ENCODE assay signal across 20 cellular contexts in the genomic region with DNA sequence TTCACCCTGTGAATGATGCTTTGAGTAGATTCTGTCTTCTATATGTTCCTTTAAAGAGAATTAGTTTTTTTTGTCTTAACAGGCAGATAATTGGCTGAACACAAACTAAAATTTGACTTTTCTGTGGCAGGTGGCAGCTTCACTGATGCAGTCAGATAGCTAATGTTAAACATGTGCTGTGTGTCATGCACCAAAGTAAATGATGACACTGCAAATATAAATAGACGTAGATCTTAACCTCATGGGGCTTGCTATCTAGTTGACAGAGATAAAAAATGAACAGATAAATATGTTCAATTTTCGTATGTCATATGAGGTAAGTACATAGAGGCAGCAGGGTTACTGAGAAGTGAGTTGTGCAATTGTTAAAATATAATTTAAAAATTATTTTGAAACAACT.
A peak's percentile ranks its signal among the peaks of the same experiment; 100 is the strongest.
DNase-seq lines count a peak whose midpoint lies in the region; ATAC-seq and TF ChIP-seq lines count a peak whose summit lies in the region.
"Had no signal": no experiment of that assay in that cellular context is flagged by ENCODE, and none has a peak within 500 bp of the region (broad histone marks: within the 10 kb centered on the region; RNA-seq: fewer than 3 reads in every experiment).

No MANE protein-coding gene starts in this region.

- H3K27me3 ChIP-seq in GM23338 (ENCODE audit: insufficient read depth) (no peaks in the 10 kb centered on the region), Caco-2 (replicated peaks; ENCODE audit: control insufficient read depth, insufficient read depth, low read length) (no peaks in the 10 kb centered on the region)
- H3K27me3 ChIP-seq: ascending aorta, BLaER1 had no signal

- POLR2A ChIA-PET in Caco-2 (lab: Charles Lee), result no interaction called here

- no TSS peak for BruUV-seq in Caco-2 (replicated peaks; lab: Mats Ljungman, UMichigan)

- H3K27me3 Mint-ChIP-seq in activated CD8-positive, alpha-beta memory T cell treated with anti-CD3 and anti-CD28 coated beads, Interleukin-2, amount 10 ng/mL, durations not matched to agents 7 days and 5 days, result no peaks in the 10 kb centered on the region
- H3K27me3 Mint-ChIP-seq in GM23338 (ENCODE audit: insufficient read depth, low read depth, poor library complexity) (peaks cover 2% of the 10 kb centered on the region), Caco-2 (ENCODE audit: insufficient read depth, unreplicated experiment) (no peaks in the 10 kb centered on the region)
- H3K27me3 Mint-ChIP-seq in activated T-helper 1 cell treated with anti-CD3 and anti-CD28 coated beads, Interleukin-12 subunit alpha, Interleukin-12 subunit beta, Interleukin-2, Interleukin-4 antibody, amounts not matched to agents 30 ng/mL and 10 ng/mL and 1 ng/mL, durations not matched to agents 14 hours and 24 hours and 36 hours (ENCODE audit: insufficient read depth), result no peaks in the 10 kb centered on the region

- H3K9me2 ChIP-seq in GM23338 (ENCODE audit: insufficient read depth), result no peaks in the 10 kb centered on the region

- H4K20me1 ChIP-seq in GM23338 (replicated peaks; ENCODE audit: insufficient read depth), result no peaks in the 10 kb centered on the region; the same call in 1 of the 2 replicates
- H4K20me1 ChIP-seq: BLaER1 had no signal

- no peak for DNase-seq in activated CD8-positive, alpha-beta memory T cell treated with anti-CD3 and anti-CD28 coated beads, Interleukin-2, amount 10 ng/mL, durations not matched to agents 7 days and 5 days
- DNase-seq in activated CD8-positive, alpha-beta memory T cell treated with anti-CD3 and anti-CD28 coated beads, Interleukin-2, amount 50 U/mL, for 48 hours, result no peak
- DNase-seq in GM23338 (ENCODE audit: low spot score) (no peak), myocyte (ENCODE audit: low read depth) (peak; percentile 51), amniotic stem cell (lab: John Stamatoyannopoulos, UW) (no peak), Caco-2 (no peak), NCI-H146 (lab: John Stamatoyannopoulos, UW) (no peak)
- DNase-seq in activated T-helper 1 cell treated with anti-CD3 and anti-CD28 coated beads, Interleukin-12 subunit alpha, Interleukin-12 subunit beta, Interleukin-2, Interleukin-4 antibody, amounts not matched to agents 30 ng/mL and 10 ng/mL and 1 ng/mL, durations not matched to agents 14 hours and 24 hours and 36 hours (ENCODE audit: low spot score), result no peak
- DNase-seq: activated CD8-positive, alpha-beta memory T cell treated with anti-CD3 and anti-CD28 coated beads for 24 hours; activated effector memory CD4-positive, alpha-beta T cell treated with Interleukin-2 at 50 U/mL for 16 hours; HFFc6; kidney glomerular epithelial cell; MM.1S; NCI-H1694; NCI-H748 treated with DMSO at 0.1 percent for 48 hours; SHP77 treated with DMSO at 0.1 percent for 48 hours; stimulated activated CD8-positive, alpha-beta memory T cell treated with anti-CD3 and anti-CD28 coated beads, Interleukin-4, amount 100 ng/mL, for 48 hours; WERI-Rb-1 had no signal

- H3K9me3 Mint-ChIP-seq in activated CD8-positive, alpha-beta memory T cell treated with anti-CD3 and anti-CD28 coated beads, Interleukin-2, amount 10 ng/mL, durations not matched to agents 7 days and 5 days (ENCODE audit: low read depth), result peaks cover 2% of the 10 kb centered on the region
- H3K9me3 Mint-ChIP-seq in GM23338 (no peaks in the 10 kb centered on the region), Caco-2 (ENCODE audit: unreplicated experiment) (no peaks in the 10 kb centered on the region)
- H3K9me3 Mint-ChIP-seq in activated T-helper 1 cell treated with anti-CD3 and anti-CD28 coated beads, Interleukin-12 subunit alpha, Interleukin-12 subunit beta, Interleukin-2, Interleukin-4 antibody, amounts not matched to agents 30 ng/mL and 10 ng/mL and 1 ng/mL, durations not matched to agents 14 hours and 24 hours and 36 hours, result no peaks in the 10 kb centered on the region
- H3K9me3 Mint-ChIP-seq: HFFc6 had no signal

- no peaks in the 10 kb centered on the region; the same call in 1 of the 2 replicates for H3K4me1 ChIP-seq in GM23338 (ENCODE audit: insufficient read depth)
- H3K4me1 ChIP-seq in Caco-2, result no peaks in the 10 kb centered on the region

- H2AFZ ChIP-seq in GM23338, result no peak overlapping the region

- H3F3A ChIP-seq in GM23338 (replicated peaks; ENCODE audit: low read depth), result no peaks in the 10 kb centered on the region

- CTCF ChIA-PET in activated CD8-positive, alpha-beta memory T cell treated with anti-CD3 and anti-CD28 coated beads, Interleukin-2, amount 10 ng/mL, durations not matched to agents 7 days and 5 days (lab: Charles Lee), result interaction anchor here (1.4 kb wide), 2 partner anchors 39 to 308 kb away, joined by 3 read pairs; a partner anchor contains a TSS
- CTCF ChIA-PET in Caco-2 (lab: Charles Lee), result interaction anchor here (0.6 to 0.7 kb wide), 2 partner anchors 157 to 1561 kb away, joined by 5 to 10 read pairs; no protein-coding TSS in a partner anchor

- peaks cover 56% of the 10 kb centered on the region for H3K4me1 Mint-ChIP-seq in activated CD8-positive, alpha-beta memory T cell treated with anti-CD3 and anti-CD28 coated beads, Interleukin-2, amount 10 ng/mL, durations not matched to agents 7 days and 5 days
- peaks cover 15% of the 10 kb centered on the region for H3K4me1 Mint-ChIP-seq in GM23338
- peaks cover 57% of the 10 kb centered on the region for H3K4me1 Mint-ChIP-seq in activated T-helper 1 cell treated with anti-CD3 and anti-CD28 coated beads, Interleukin-12 subunit alpha, Interleukin-12 subunit beta, Interleukin-2, Interleukin-4 antibody, amounts not matched to agents 30 ng/mL and 10 ng/mL and 1 ng/mL, durations not matched to agents 14 hours and 24 hours and 36 hours (ENCODE audit: low read depth)
- H3K4me1 Mint-ChIP-seq in Caco-2 (ENCODE audit: low read depth, unreplicated experiment), result no peaks in the 10 kb centered on the region

- intact Hi-C loops in activated T-helper 1 cell treated with anti-CD3 and anti-CD28 coated beads, Interleukin-12 subunit alpha, Interleukin-12 subunit beta, Interleukin-2, Interleukin-4 antibody, amounts not matched to agents 30 ng/mL and 10 ng/mL and 1 ng/mL, durations not matched to agents 14 hours and 24 hours and 36 hours (cut with micrococcal nuclease), result no loop called here
- intact Hi-C loops in Caco-2 (cut with micrococcal nuclease; ENCODE audit: unreplicated experiment), result no loop called here

- no peak for TF ChIP-seq CTCF in GM23338 (conservative IDR thresholded peaks at IDR 0.05; ENCODE audit: low read depth in 2 of 2)
- no peak for TF ChIP-seq CTCF in Caco-2 (IDR thresholded peaks at IDR 0.05; ENCODE audit: insufficient read depth in 1 of 2, low read depth in 1 of 2, low read length in 1 of 2, severe bottlenecking in 1 of 2, unreplicated experiment in 1 of 2)

- peak overlapping the region; percentile 75 for H3K27ac Mint-ChIP-seq in activated CD8-positive, alpha-beta memory T cell treated with anti-CD3 and anti-CD28 coated beads, Interleukin-2, amount 10 ng/mL, durations not matched to agents 7 days and 5 days
- H3K27ac Mint-ChIP-seq in GM23338 (peak overlapping the region; percentile 17; the same call in 1 of the 2 replicates), Caco-2 (ENCODE audit: unreplicated experiment) (no peak overlapping the region)
- H3K27ac Mint-ChIP-seq in activated T-helper 1 cell treated with anti-CD3 and anti-CD28 coated beads, Interleukin-12 subunit alpha, Interleukin-12 subunit beta, Interleukin-2, Interleukin-4 antibody, amounts not matched to agents 30 ng/mL and 10 ng/mL and 1 ng/mL, durations not matched to agents 14 hours and 24 hours and 36 hours, result peak overlapping the region; percentile 24
- H3K27ac Mint-ChIP-seq: HFFc6 had no signal

- no peak overlapping the region for H3K4me2 ChIP-seq in GM23338
- H3K4me2 ChIP-seq: BLaER1 had no signal

- peaks cover 69% of the 10 kb centered on the region for H3K79me2 ChIP-seq in GM23338 (replicated peaks; ENCODE audit: insufficient read depth)

- H3K36me3 Mint-ChIP-seq in activated CD8-positive, alpha-beta memory T cell treated with anti-CD3 and anti-CD28 coated beads, Interleukin-2, amount 10 ng/mL, durations not matched to agents 7 days and 5 days, result peaks cover 22% of the 10 kb centered on the region
- H3K36me3 Mint-ChIP-seq in GM23338 (ENCODE audit: low read depth), result peaks cover 6% of the 10 kb centered on the region; the same call in 2 of the 3 replicates
- peaks cover 25% of the 10 kb centered on the region for H3K36me3 Mint-ChIP-seq in activated T-helper 1 cell treated with anti-CD3 and anti-CD28 coated beads, Interleukin-12 subunit alpha, Interleukin-12 subunit beta, Interleukin-2, Interleukin-4 antibody, amounts not matched to agents 30 ng/mL and 10 ng/mL and 1 ng/mL, durations not matched to agents 14 hours and 24 hours and 36 hours (ENCODE audit: low read depth)
- H3K36me3 Mint-ChIP-seq in Caco-2 (ENCODE audit: insufficient read depth, unreplicated experiment), result no peaks in the 10 kb centered on the region

- H3K4me3 Mint-ChIP-seq in activated CD8-positive, alpha-beta memory T cell treated with anti-CD3 and anti-CD28 coated beads, Interleukin-2, amount 10 ng/mL, durations not matched to agents 7 days and 5 days, result peak overlapping the region; percentile 6
- H3K4me3 Mint-ChIP-seq in GM23338 (no peak overlapping the region), Caco-2 (ENCODE audit: unreplicated experiment) (no peak overlapping the region)
- H3K4me3 Mint-ChIP-seq in activated T-helper 1 cell treated with anti-CD3 and anti-CD28 coated beads, Interleukin-12 subunit alpha, Interleukin-12 subunit beta, Interleukin-2, Interleukin-4 antibody, amounts not matched to agents 30 ng/mL and 10 ng/mL and 1 ng/mL, durations not matched to agents 14 hours and 24 hours and 36 hours, result no peak overlapping the region
- H3K4me3 Mint-ChIP-seq: HFFc6 had no signal

- H3K9me3 ChIP-seq in Caco-2, result no peaks in the 10 kb centered on the region
- H3K9me3 ChIP-seq: ascending aorta, BLaER1 had no signal

- H3K4me3 ChIP-seq in GM23338 (no peak overlapping the region), Caco-2 (ENCODE audit: low read depth, low read length) (no peak overlapping the region)
- H3K4me3 ChIP-seq: ascending aorta, BLaER1 had no signal

- H3K27ac ChIP-seq in GM23338 (ENCODE audit: low read depth), result no peak overlapping the region
- H3K27ac ChIP-seq: ascending aorta, BLaER1, WERI-Rb-1 had no signal

- no peak for ATAC-seq in activated CD8-positive, alpha-beta memory T cell treated with anti-CD3 and anti-CD28 coated beads, Interleukin-2, amount 10 ng/mL, durations not matched to agents 7 days and 5 days
- no peak for ATAC-seq in GM23338

- no peaks in the 10 kb centered on the region for H3K36me3 ChIP-seq in GM23338 (ENCODE audit: insufficient read depth)
- H3K36me3 ChIP-seq in Caco-2 (ENCODE audit: control insufficient read depth, insufficient read depth, low read length), result no peaks in the 10 kb centered on the region
- H3K36me3 ChIP-seq: ascending aorta, WERI-Rb-1 had no signal

TF ChIP-seq in GM23338, 12 proteins besides CTCF, POLR2A, EP300 and RAD21 (continues in another document):
- TF ChIP-seq EZH2phosphoT487 (IDR thresholded peaks at IDR 0.05; ENCODE audit: unreplicated experiment) (no peak), POLR2AphosphoS5 (IDR thresholded peaks at IDR 0.05; ENCODE audit: low read depth) (no peak), JUNB (IDR thresholded peaks at IDR 0.05; ENCODE audit: unreplicated experiment) (no peak), NANOG (IDR thresholded peaks at IDR 0.05; ENCODE audit: borderline replicate concordance) (no peak)
